ENCODE assay signal across 17 cellular contexts in the genomic region with DNA sequence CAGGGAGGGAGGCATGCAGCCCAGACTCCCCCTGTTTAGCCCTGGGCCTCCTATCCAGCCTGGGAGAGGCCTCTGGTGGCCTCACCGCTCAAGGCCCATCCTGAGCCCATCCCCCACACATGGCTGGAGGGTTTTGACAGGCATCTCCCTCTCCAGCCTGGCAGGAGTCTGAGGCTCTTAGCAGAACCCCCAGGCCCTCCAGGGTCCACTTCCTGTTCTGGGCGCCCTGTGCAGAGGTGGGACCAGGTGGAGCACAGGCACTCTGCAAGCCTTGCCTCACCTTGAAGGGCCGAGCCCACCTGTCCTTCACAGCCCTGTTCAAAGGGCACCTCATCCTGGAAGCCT. TPM values are rescaled to one million over a fixed set of nuclear protein-coding genes. Genes with fewer than 3 reads are reported as not detected.
"Had no signal": no experiment of that assay in that cellular context is flagged by ENCODE, and none has a peak within 500 bp of the region (broad histone marks: within the 10 kb centered on the region; RNA-seq: fewer than 3 reads in every experiment).

No MANE protein-coding gene starts in this region.

RNA-seq across cellular contexts. Expression of a gene that starts 13.5 kb away (rescaled TPM):
- total RNA-seq: cerebellum, endodermal cell, esophagus mucosa, gastrocnemius medialis, glomerular endothelial cell, hepatocyte, left colon, liver, lung, mononuclear cell, natural killer cell, osteoblast, sigmoid colon, skeletal muscle tissue, thoracic aorta, tibial nerve, upper lobe of left lung had no signal
